8 cellular contexts compared by ENCODE assay signal in the genomic region with DNA sequence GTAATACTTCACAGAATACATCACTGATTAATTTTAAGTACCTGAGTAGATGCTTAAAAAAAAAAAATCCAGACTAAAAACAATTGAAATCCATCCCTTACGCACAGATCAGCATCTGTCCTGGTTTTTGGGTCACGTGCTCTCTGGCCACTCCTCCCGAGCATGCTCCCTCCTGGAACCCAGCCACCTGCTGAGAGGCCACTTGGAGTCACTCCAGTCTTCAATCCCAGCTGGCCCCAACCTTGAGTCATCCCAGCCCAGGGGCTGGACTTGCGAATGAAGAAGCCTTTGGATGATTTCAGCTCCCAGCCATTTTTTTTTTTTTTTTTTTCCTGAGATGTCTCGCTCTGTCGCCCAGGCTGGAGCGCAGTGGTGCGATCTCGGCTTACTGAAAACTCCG. TPM values are rescaled to one million over a fixed set of nuclear protein-coding genes. Genes with fewer than 3 reads are reported as not detected.
DNase-seq lines count a peak whose midpoint lies in the region; ATAC-seq and TF ChIP-seq lines count a peak whose summit lies in the region.

No MANE protein-coding gene starts in this region.

- DNase-seq in Daoy (ENCODE audit: low read depth) (peak; percentile 96), Peyer's patch (peak; percentile 36 to 73 (median 54)), globus pallidus (ENCODE audit: low spot score) (peak; percentile 73), pons (ENCODE audit: low spot score) (peak; percentile 40), NOMO-1 treated with DMSO at 0.1 percent for 48 hours (lab: John Stamatoyannopoulos, UW; ENCODE audit: unreplicated experiment) (no peak)
- no peak for DNase-seq in stimulated activated CD4-positive, alpha-beta T cell treated with anti-CD3 and anti-CD28 coated beads, Interleukin-12 subunit alpha, Interleukin-12 subunit beta, amount 100 ng/mL, for 4 hours

- H3K27me3 ChIP-seq in Peyer's patch: no peaks in the 10 kb centered on the region

- no peak for TF ChIP-seq CTCF in Peyer's patch (IDR thresholded peaks at IDR 0.05)

- no peaks in the 10 kb centered on the region for H3K36me3 ChIP-seq in Peyer's patch

- H3K27ac ChIP-seq in Peyer's patch: no peak overlapping the region

- H3K4me1 ChIP-seq in Peyer's patch: no peaks in the 10 kb centered on the region

- H3K4me3 ChIP-seq in Peyer's patch: no peak overlapping the region

- ATAC-seq in HG02938 (IDR thresholded peaks at IDR 0.05; ENCODE audit: unreplicated experiment) (no peak), HG02588 (IDR thresholded peaks at IDR 0.05; ENCODE audit: unreplicated experiment) (no peak)

- H3K9me3 ChIP-seq in Peyer's patch: no peaks in the 10 kb centered on the region

- no peak for TF ChIP-seq POLR2A in Peyer's patch (IDR thresholded peaks at IDR 0.05)

RNA-seq across cellular contexts. Expression of a gene that starts 8.9 kb away (rescaled TPM):
- total RNA-seq in Daoy (2014; rRNA removed; shearing (Covaris generic)): not detected in 2 replicates
- 10 to 100 TPM in 1 of 4 donors, 1 to 10 TPM in 2, not detected in 1; 4.5 to 17.6 (median 8.3) TPM for total RNA-seq in Peyer's patch

RNA-seq across cellular contexts. Expression of a gene that starts 32.5 kb away (rescaled TPM):
- not detected in 2 replicates for total RNA-seq in Daoy (2014; rRNA removed; shearing (Covaris generic))
- total RNA-seq in Peyer's patch: not detected

Comparison
In these comparisons a context has a peak if more than half of its experiments do, and no peak if none do; other contexts are left out.
1. DNase-seq: peak in Daoy (single experiment), Peyer's patch (3 of 3), globus pallidus (single experiment) and pons (single experiment); none in stimulated activated CD4-positive, alpha-beta T cell treated with anti-CD3 and anti-CD28 coated beads, Interleukin-12 subunit alpha, Interleukin-12 subunit beta, amount 100 ng/mL, for 4 hours (single experiment) and NOMO-1 treated with DMSO at 0.1 percent for 48 hours (single experiment).